In the genomic region with DNA sequence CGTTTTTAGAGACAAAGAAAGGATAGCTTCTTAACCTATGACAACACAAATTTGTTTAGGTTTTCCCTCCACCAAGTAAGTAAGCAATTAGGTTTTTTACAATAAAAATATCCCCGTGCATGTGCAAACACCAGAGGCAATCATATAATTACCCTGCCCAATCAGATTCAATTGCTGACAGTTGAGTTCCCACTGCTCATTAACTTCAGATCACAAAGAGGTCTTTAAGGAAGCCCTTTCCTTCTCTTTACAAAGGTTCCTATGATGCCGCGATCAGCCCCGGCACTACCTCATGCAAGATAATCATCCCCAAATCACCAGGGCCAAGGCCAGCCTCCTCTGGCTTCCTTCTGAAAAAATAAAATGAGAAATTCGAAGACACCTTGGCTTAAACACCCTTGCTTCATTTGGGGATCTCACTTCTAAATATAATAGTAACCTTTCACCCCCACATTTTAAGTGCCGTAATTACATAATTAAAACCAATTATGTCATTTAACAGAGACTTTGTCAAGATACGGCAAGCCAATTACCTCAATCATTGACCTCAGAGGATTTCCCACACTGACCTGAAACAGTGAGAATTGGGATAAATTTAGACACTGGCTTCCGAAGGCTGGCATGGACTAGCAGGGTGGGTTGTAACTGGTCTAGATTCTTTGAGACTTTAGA, we compare ENCODE assay signal across 21 cellular contexts.
DNase-seq lines count a peak whose midpoint lies in the region; ATAC-seq and TF ChIP-seq lines count a peak whose summit lies in the region.
"Had no signal": no experiment of that assay in that cellular context is flagged by ENCODE, and none has a peak within 500 bp of the region (broad histone marks: within the 10 kb centered on the region; RNA-seq: fewer than 3 reads in every experiment).

No MANE protein-coding gene starts in this region.

- TF ChIP-seq CTCF in OCI-LY7 (conservative IDR thresholded peaks at IDR 0.05; ENCODE audit: low read length) (no peak), smooth muscle cell (IDR thresholded peaks at IDR 0.05; ENCODE audit: borderline replicate concordance, insufficient read depth, poor library complexity, severe bottlenecking) (no peak), PC-3 (conservative IDR thresholded peaks at IDR 0.05; ENCODE audit: low read depth, low read length) (no peak)

- CTCF ChIA-PET in OCI-LY7 (lab: Charles Lee; ENCODE audit: unreplicated experiment) (no interaction called here), PC-3 (lab: Charles Lee) (no interaction called here)
- CTCF ChIA-PET in CD8-positive, alpha-beta memory T cell (lab: Charles Lee) = no interaction called here

- H3K27me3 Mint-ChIP-seq in activated T-cell treated with anti-CD3 and anti-CD28 coated beads, Interleukin-2, amount 50 U/mL, for 72 hours (ENCODE audit: low read depth) = no peaks in the 10 kb centered on the region
- peaks cover 0 to 1% of the 10 kb centered on the region in 2 donors for H3K27me3 Mint-ChIP-seq in CD8-positive, alpha-beta memory T cell
- H3K27me3 Mint-ChIP-seq: activated naive CD8-positive, alpha-beta T cell had no signal

- WGBS in smooth muscle cell (ENCODE audit: low lambda C conversion rate) = 88% methylated on average over 9 of the region's 9 CpGs

- H3K4me3 Mint-ChIP-seq in activated T-cell treated with anti-CD3 and anti-CD28 coated beads, Interleukin-2, amount 50 U/mL, for 72 hours = peak overlapping the region; percentile 4 to 35
- H3K4me3 Mint-ChIP-seq in CD8-positive, alpha-beta memory T cell = no peak overlapping the region
- H3K4me3 Mint-ChIP-seq: activated naive CD8-positive, alpha-beta T cell; activated T-helper 17 cell treated with anti-CD3 and anti-CD28 coated beads, Interleukin-2, amount 50 U/mL, for 72 hours had no signal

- H3K9ac ChIP-seq in smooth muscle cell (ENCODE audit: low read depth) (no peak overlapping the region), PC-3 (ENCODE audit: low read length) (no peak overlapping the region)

- H3K9me2 ChIP-seq in OCI-LY7 (ENCODE audit: insufficient read depth, low read length) = no peaks in the 10 kb centered on the region
- no peaks in the 10 kb centered on the region for H3K9me2 ChIP-seq in PC-3 (replicated peaks; ENCODE audit: low read length)

- H3K27me3 ChIP-seq in smooth muscle cell (ENCODE audit: low read depth) = no peaks in the 10 kb centered on the region
- no peaks in the 10 kb centered on the region for H3K27me3 ChIP-seq in CD8-positive, alpha-beta memory T cell (ENCODE audit: insufficient read depth, low read length, poor library complexity, severe bottlenecking)
- H3K27me3 ChIP-seq in PC-3 (ENCODE audit: low read length) = no peaks in the 10 kb centered on the region

- DNase-seq in activated T-cell treated with anti-CD3 and anti-CD28 coated beads, Interleukin-2, amount 50 U/mL, for 72 hours = no peak
- no peak for DNase-seq in activated T-cell treated with anti-CD3 and anti-CD28 coated beads, Interleukin-2, amount 50 U/mL, for 48 hours
- DNase-seq in NCI-H1417 (lab: John Stamatoyannopoulos, UW) = peak in 2 of 3 experiments; percentile 32 to 73
- no peak for DNase-seq in OCI-LY7 (ENCODE audit: low spot score)
- DNase-seq in smooth muscle cell (lab: John Stamatoyannopoulos, UW; ENCODE audit: unreplicated experiment) = no peak
- DNase-seq in CD8-positive, alpha-beta memory T cell = no peak
- DNase-seq in PC-3 = no peak
- DNase-seq in DMS153 (lab: John Stamatoyannopoulos, UW) = no peak
- DNase-seq: activated CD4-positive, alpha-beta T cell treated with anti-CD3 and anti-CD28 coated beads for 48 hours; Caco-2; effector CD4-positive, alpha-beta T cell; hippocampal formation; left ventricle myocardium superior; MM.1S; NCI-H2029 treated with DMSO at 0.1 percent for 48 hours; NCI-H524 treated with DMSO at 0.1 percent for 48 hours; posterior cingulate gyrus had no signal

- POLR2A ChIA-PET in OCI-LY7 (lab: Charles Lee) = no interaction called here
- POLR2A ChIA-PET in CD8-positive, alpha-beta memory T cell (lab: Charles Lee) = no interaction called here
- POLR2A ChIA-PET in PC-3 (lab: Charles Lee; ENCODE audit: unreplicated experiment) = no interaction called here

- H3K4me3 ChIP-seq in OCI-LY7 (ENCODE audit: low read depth, low read length, poor library complexity, severe bottlenecking) = no peak overlapping the region
- H3K4me3 ChIP-seq in smooth muscle cell = no peak overlapping the region
- no peak overlapping the region for H3K4me3 ChIP-seq in CD8-positive, alpha-beta memory T cell (ENCODE audit: low read length)
- H3K4me3 ChIP-seq in PC-3 (ENCODE audit: low read length) = no peak overlapping the region

- BruUV-seq in OCI-LY7 (replicated peaks; lab: Mats Ljungman, UMichigan) (no TSS peak), PC-3 (replicated peaks; lab: Mats Ljungman, UMichigan) (no TSS peak)

- H2AFZ ChIP-seq in OCI-LY7 (ENCODE audit: low read length) (peak overlapping the region; percentile 21; the same call in 1 of the 2 replicates), smooth muscle cell (ENCODE audit: low read depth) (peak overlapping the region; percentile 25), PC-3 (ENCODE audit: low read length) (no peak overlapping the region)

- ATAC-seq in activated T-cell treated with anti-CD3 and anti-CD28 coated beads, Interleukin-2, amount 50 U/mL, for 72 hours (replicated peaks in 1 of 2) = no peak
- ATAC-seq in PC-3 = no peak
- ATAC-seq: activated T-helper 17 cell treated with anti-CD3 and anti-CD28 coated beads, Interleukin-2, amount 50 U/mL, for 72 hours; HCT116; left ventricle myocardium superior; Panc1 had no signal

- intact Hi-C loops in OCI-LY7 (cut with micrococcal nuclease; ENCODE audit: unreplicated experiment) = no loop called here
- intact Hi-C loops in PC-3 (cut with micrococcal nuclease) = no loop called here

- H3K27ac ChIP-seq in OCI-LY7 (ENCODE audit: low read depth, low read length, poor library complexity, severe bottlenecking) (no peak overlapping the region), smooth muscle cell (ENCODE audit: low read depth) (peak overlapping the region; percentile 13), PC-3 (ENCODE audit: low read length) (no peak overlapping the region)
- H3K27ac ChIP-seq in CD8-positive, alpha-beta memory T cell (ENCODE audit: low read depth, low read length) = no peak overlapping the region

- H3K4me2 ChIP-seq in OCI-LY7 (ENCODE audit: low read length) = no peak overlapping the region
- no peak overlapping the region for H3K4me2 ChIP-seq in smooth muscle cell
- H3K4me2 ChIP-seq in PC-3 (ENCODE audit: low read length) = no peak overlapping the region

- H3K79me2 ChIP-seq in OCI-LY7 (ENCODE audit: insufficient read depth, low read depth, low read length) (no peaks in the 10 kb centered on the region), smooth muscle cell (ENCODE audit: low read depth) (no peaks in the 10 kb centered on the region), PC-3 (ENCODE audit: low read length) (no peaks in the 10 kb centered on the region)

- no peaks in the 10 kb centered on the region for H3K36me3 ChIP-seq in OCI-LY7 (ENCODE audit: insufficient read depth, low read length)
- H3K36me3 ChIP-seq in smooth muscle cell (ENCODE audit: low read depth) = no peaks in the 10 kb centered on the region
- no peaks in the 10 kb centered on the region for H3K36me3 ChIP-seq in CD8-positive, alpha-beta memory T cell (ENCODE audit: insufficient read depth, low read length)
- H3K36me3 ChIP-seq in PC-3 (ENCODE audit: low read depth, low read length) = no peaks in the 10 kb centered on the region

- H3K27ac Mint-ChIP-seq in activated T-cell treated with anti-CD3 and anti-CD28 coated beads, Interleukin-2, amount 50 U/mL, for 72 hours = peak overlapping the region; percentile 25
- H3K27ac Mint-ChIP-seq in CD8-positive, alpha-beta memory T cell = no peak overlapping the region
- H3K27ac Mint-ChIP-seq: activated naive CD8-positive, alpha-beta T cell; activated T-helper 17 cell treated with anti-CD3 and anti-CD28 coated beads, Interleukin-2, amount 50 U/mL, for 72 hours had no signal

- H4K20me1 ChIP-seq in OCI-LY7 (ENCODE audit: insufficient read depth, low read length) (no peaks in the 10 kb centered on the region), smooth muscle cell (ENCODE audit: low read depth) (no peaks in the 10 kb centered on the region), PC-3 (ENCODE audit: low read length) (no peaks in the 10 kb centered on the region)

- peaks cover 0 to 3% of the 10 kb centered on the region in 2 donors for H3K9me3 Mint-ChIP-seq in activated T-cell treated with anti-CD3 and anti-CD28 coated beads, Interleukin-2, amount 50 U/mL, for 72 hours
- H3K9me3 Mint-ChIP-seq in CD8-positive, alpha-beta memory T cell = peaks cover 0 to 16% (median 0%) of the 10 kb centered on the region in 5 donors

- no peaks in the 10 kb centered on the region for H3F3A ChIP-seq in smooth muscle cell (ENCODE audit: low read depth)
- no peaks in the 10 kb centered on the region for H3F3A ChIP-seq in PC-3 (ENCODE audit: low read length, unreplicated experiment)

- H3K36me3 Mint-ChIP-seq in activated T-cell treated with anti-CD3 and anti-CD28 coated beads, Interleukin-2, amount 50 U/mL, for 72 hours (ENCODE audit: insufficient read depth in 2 of 2) = no peaks in the 10 kb centered on the region
- H3K36me3 Mint-ChIP-seq in CD8-positive, alpha-beta memory T cell = no peaks in the 10 kb centered on the region
- H3K36me3 Mint-ChIP-seq: activated naive CD8-positive, alpha-beta T cell had no signal

- H3K4me1 Mint-ChIP-seq in activated T-cell treated with anti-CD3 and anti-CD28 coated beads, Interleukin-2, amount 50 U/mL, for 72 hours (ENCODE audit: low read depth) = peaks cover 17% of the 10 kb centered on the region
- H3K4me1 Mint-ChIP-seq in CD8-positive, alpha-beta memory T cell = no peaks in the 10 kb centered on the region
- H3K4me1 Mint-ChIP-seq: activated T-helper 17 cell treated with anti-CD3 and anti-CD28 coated beads, Interleukin-2, amount 50 U/mL, for 72 hours had no signal

- H3K9me3 ChIP-seq in OCI-LY7 (ENCODE audit: low read length) (no peaks in the 10 kb centered on the region), smooth muscle cell (replicated peaks; ENCODE audit: low read depth) (no peaks in the 10 kb centered on the region), PC-3 (ENCODE audit: low read length) (0 out of 2 replicates have a peak, but pooled peaks cover 3% of the 10 kb centered on the region)
- no peaks in the 10 kb centered on the region for H3K9me3 ChIP-seq in CD8-positive, alpha-beta memory T cell (ENCODE audit: low read length)
- H3K9me3 ChIP-seq: Caco-2 had no signal

- H3K4me1 ChIP-seq in OCI-LY7 (ENCODE audit: insufficient read depth, low read length, poor library complexity, severe bottlenecking) (peaks cover 22% of the 10 kb centered on the region), smooth muscle cell (ENCODE audit: low read depth) (peaks cover 9% of the 10 kb centered on the region), PC-3 (ENCODE audit: insufficient read depth, low read length) (no peaks in the 10 kb centered on the region)
- H3K4me1 ChIP-seq in CD8-positive, alpha-beta memory T cell (ENCODE audit: insufficient read depth, low read length) = no peaks in the 10 kb centered on the region
- H3K4me1 ChIP-seq: Caco-2 had no signal

Comparison
In these comparisons a context has a peak if more than half of its experiments do, and no peak if none do; other contexts are left out.
1. DNase-seq: peak in NCI-H1417 (2 of 3); none in activated T-cell treated with anti-CD3 and anti-CD28 coated beads, Interleukin-2, amount 50 U/mL, for 72 hours (0 of 2), activated T-cell treated with anti-CD3 and anti-CD28 coated beads, Interleukin-2, amount 50 U/mL, for 48 hours (0 of 2), OCI-LY7 (single experiment), smooth muscle cell (single experiment), CD8-positive, alpha-beta memory T cell (0 of 5), PC-3 (single experiment) and DMS153 (single experiment).
2. H3K4me3 Mint-ChIP-seq: peak in activated T-cell treated with anti-CD3 and anti-CD28 coated beads, Interleukin-2, amount 50 U/mL, for 72 hours (2 of 2); none in CD8-positive, alpha-beta memory T cell (0 of 7).